In genomic region chr5:113293613-113294340, GRCh38 we compare ENCODE assay signal across 8 cellular contexts.
DNase-seq lines count a peak whose midpoint lies in the region; ATAC-seq and TF ChIP-seq lines count a peak whose summit lies in the region.

No MANE protein-coding gene starts in this region.

- H3K4me3 ChIP-seq in AG04449 (ENCODE audit: low read depth, low read length) (peak overlapping the region; percentile 71), retinal pigment epithelial cell (ENCODE audit: low read length) (peak overlapping the region; percentile 91)

- TF ChIP-seq CTCF in AG04449 (IDR thresholded peaks at IDR 0.05; ENCODE audit: insufficient read depth, low read length, missing control alignments) = no peak
- TF ChIP-seq CTCF in retinal pigment epithelial cell (conservative IDR thresholded peaks at IDR 0.05; ENCODE audit: low read depth, low read length) = no peak

- peaks cover 26% of the 10 kb centered on the region for H3K27me3 Mint-ChIP-seq in activated T-cell treated with anti-CD3 and anti-CD28 coated beads, Interleukin-2, amount 50 U/mL, for 4 hours (ENCODE audit: low read depth)

- CTCF ChIA-PET in AG04449 (lab: Yijun Ruan, JAX) = interaction anchor here (0.8 to 1.9 kb wide), 7 partner anchors 10 to 298 kb away, joined by 3 to 9 read pairs (median 3); no protein-coding TSS in a partner anchor

- intact Hi-C loops in left cardiac atrium (cut with DNase I) = loop anchor here (5.0 to 10.0 kb wide), 3 partner anchors 86 to 209 kb away; no protein-coding TSS in a partner anchor

- H3K36me3 Mint-ChIP-seq in activated T-cell treated with anti-CD3 and anti-CD28 coated beads, Interleukin-2, amount 50 U/mL, for 4 hours (ENCODE audit: insufficient read depth) = no peaks in the 10 kb centered on the region

- H3K9me3 Mint-ChIP-seq in activated T-cell treated with anti-CD3 and anti-CD28 coated beads, Interleukin-2, amount 50 U/mL, for 4 hours = no peaks in the 10 kb centered on the region

- H3K4me3 Mint-ChIP-seq in activated T-cell treated with anti-CD3 and anti-CD28 coated beads, Interleukin-2, amount 50 U/mL, for 4 hours = peak overlapping the region; percentile 89

- H3K4me1 Mint-ChIP-seq in activated T-cell treated with anti-CD3 and anti-CD28 coated beads, Interleukin-2, amount 50 U/mL, for 4 hours (ENCODE audit: low read depth) = peaks cover 13% of the 10 kb centered on the region

- DNase-seq in AG04449 (ENCODE audit: low read depth, low spot score) (no peak), left cardiac atrium (peak; percentile 40), retinal pigment epithelial cell (ENCODE audit: low read depth) (no peak), globus pallidus (ENCODE audit: low spot score) (no peak), HPDE6-E6E7 (ENCODE audit: extremely low spot score) (no peak)
- no peak for DNase-seq in activated T-cell treated with anti-CD3 and anti-CD28 coated beads, Interleukin-2, amount 50 U/mL, for 4 hours

- ATAC-seq in GM18909 (IDR thresholded peaks at IDR 0.05; ENCODE audit: poor library complexity, unreplicated experiment) (peak; percentile 31), HG03175 (IDR thresholded peaks at IDR 0.05; ENCODE audit: unreplicated experiment) (peak; percentile 29), left cardiac atrium (peak; percentile 16 to 24)
- ATAC-seq in activated T-cell treated with anti-CD3 and anti-CD28 coated beads, Interleukin-2, amount 50 U/mL, for 4 hours = peak; percentile 15 to 36

- POLR2A ChIA-PET in AG04449 (lab: Yijun Ruan, JAX) = no interaction called here
